In genomic region chr17:76074390-76075363, GRCh38 we compare ENCODE assay signal across 8 cellular contexts. TPM values are rescaled to one million over a fixed set of nuclear protein-coding genes. Genes with fewer than 3 reads are reported as not detected.
DNase-seq lines count a peak whose midpoint lies in the region; ATAC-seq and TF ChIP-seq lines count a peak whose summit lies in the region.

TSS of gene GALR2 (plus strand) at chr17:76074781. CDS start at chr17:76074884, 103 bp downstream.

- no peak for TF ChIP-seq EP300 in transverse colon (IDR thresholded peaks at IDR 0.05; ENCODE audit: low read depth)

- peak; percentile 77 for DNase-seq in cardiac septum (ENCODE audit: low spot score)
- no peak for DNase-seq in right cardiac atrium
- DNase-seq in activated T-cell treated with anti-CD3 and anti-CD28 coated beads, Interleukin-2, amount 50 U/mL, for 72 hours = no peak
- DNase-seq in left kidney (ENCODE audit: low read depth, low spot score) = peak; percentile 56
- DNase-seq in transverse colon = no peak
- DNase-seq in SJCRH30 = no peak
- no peak for DNase-seq in NCI-H1092 treated with DMSO at 0.1 percent for 48 hours (lab: John Stamatoyannopoulos, UW)
- no peak for DNase-seq in KBM-7

- H3K4me3 Mint-ChIP-seq in activated T-cell treated with anti-CD3 and anti-CD28 coated beads, Interleukin-2, amount 50 U/mL, for 72 hours = peak within 1 kb of the TSS; percentile 60 to 78

- H3K4me1 Mint-ChIP-seq in activated T-cell treated with anti-CD3 and anti-CD28 coated beads, Interleukin-2, amount 50 U/mL, for 72 hours (ENCODE audit: low read depth) = peaks cover 60% of the 10 kb centered on the region

- H3K4me1 ChIP-seq in right cardiac atrium (ENCODE audit: control insufficient read depth, insufficient read depth, low read length) (no peaks in the 10 kb centered on the region), transverse colon (peaks cover 32 to 58% (median 45%) of the 10 kb centered on the region in 4 donors), SJCRH30 (peaks cover 6% of the 10 kb centered on the region)

- H3K36me3 ChIP-seq in transverse colon (no peaks in the 10 kb centered on the region), SJCRH30 (peaks cover 7% of the 10 kb centered on the region)

- H3K27ac Mint-ChIP-seq in activated T-cell treated with anti-CD3 and anti-CD28 coated beads, Interleukin-2, amount 50 U/mL, for 72 hours = no peak within 1 kb of the TSS

- TF ChIP-seq CTCF in transverse colon (IDR thresholded peaks at IDR 0.05) = no peak

- in situ Hi-C loops in transverse colon (cut with MboI; ENCODE audit: low pct_ligation_motif_present in 1 of 4, low pct_unique_long_range_greater_than_20kb in 1 of 4, low sequenced_read_pairs in 3 of 4) = no loop called here
- in situ Hi-C loops in KBM-7 (cut with MboI; ENCODE audit: low pct_unique_long_range_greater_than_20kb, low sequenced_read_pairs) = no loop called here

- H3K27ac ChIP-seq in right cardiac atrium (ENCODE audit: low read length) (no peak within 1 kb of the TSS), transverse colon (peak within 1 kb of the TSS in 1 of 4 donors; percentile 58), SJCRH30 (no peak within 1 kb of the TSS)

- no peak for ATAC-seq in right cardiac atrium
- ATAC-seq in activated T-cell treated with anti-CD3 and anti-CD28 coated beads, Interleukin-2, amount 50 U/mL, for 72 hours (replicated peaks in 1 of 2) = no peak

- H3K9me3 Mint-ChIP-seq in activated T-cell treated with anti-CD3 and anti-CD28 coated beads, Interleukin-2, amount 50 U/mL, for 72 hours = no peaks in the 10 kb centered on the region

- intact Hi-C loops in cardiac septum (cut with DNase I) (no loop called here), right cardiac atrium (cut with DNase I) (no loop called here), transverse colon (cut with DNase I; ENCODE audit: low total_unique reads) (loop anchor here (10.0 kb wide), 1 partner anchor 60 kb away; no protein-coding TSS in a partner anchor)

- H3K4me3 ChIP-seq in right cardiac atrium (ENCODE audit: low read length) (no peak within 1 kb of the TSS), transverse colon (peak within 1 kb of the TSS in 3 of 4 donors; percentile 2 to 27 (median 13)), SJCRH30 (no peak within 1 kb of the TSS)

- H3K27me3 ChIP-seq in right cardiac atrium (ENCODE audit: control insufficient read depth, insufficient read depth) (no peaks in the 10 kb centered on the region), transverse colon (peaks cover 63% of the 10 kb centered on the region), SJCRH30 (peaks cover 4% of the 10 kb centered on the region)

- H3K9me3 ChIP-seq in right cardiac atrium (ENCODE audit: control insufficient read depth, low read length) (no peaks in the 10 kb centered on the region), transverse colon (no peaks in the 10 kb centered on the region), SJCRH30 (replicated peaks) (no peaks in the 10 kb centered on the region)

- peaks cover 12 to 17% of the 10 kb centered on the region in 2 donors for H3K36me3 Mint-ChIP-seq in activated T-cell treated with anti-CD3 and anti-CD28 coated beads, Interleukin-2, amount 50 U/mL, for 72 hours (ENCODE audit: insufficient read depth in 2 of 2)

- 2% methylated on average over 92 of the region's 92 CpGs for WGBS in right cardiac atrium
- WGBS in transverse colon (ENCODE audit: low coverage in 1 of 2), 2 donors = 10% methylated on average over 58 of the region's 92 CpGs; no CpG with 5 or more reads in 1 of the 2 donors

- H3K27me3 Mint-ChIP-seq in activated T-cell treated with anti-CD3 and anti-CD28 coated beads, Interleukin-2, amount 50 U/mL, for 72 hours (ENCODE audit: low read depth) = peaks cover 56% of the 10 kb centered on the region

- no peak for TF ChIP-seq POLR2A in transverse colon (IDR thresholded peaks at IDR 0.05)

RNA-seq across cellular contexts. Expression of gene GALR2, which starts in this region (rescaled TPM):
- total RNA-seq in cardiac septum (not detected), right cardiac atrium (not detected), transverse colon (1 to 10 TPM in 3 of 4 donors, not detected in 1; 1.9 to 10.0 (median 3.2) TPM)
- polyA plus RNA-seq in right cardiac atrium = not detected
- total RNA-seq in activated T-cell treated with anti-CD3 and anti-CD28 coated beads, Interleukin-2, amount 50 U/mL, for 72 hours = 10 to 100 TPM in 1 of 2 donors, 1 to 10 TPM in 1; 9.5 to 10.6 TPM
- 0.06 TPM in 1 of 2 replicates, not detected in the other for total RNA-seq in SJCRH30 (2014; rRNA removed; shearing (Covaris generic))

Comparison
In these comparisons a context has a peak if more than half of its experiments do, and no peak if none do; other contexts are left out.
1. Peak in DNase-seq in cardiac septum; RNA of the gene not detected or under 1 TPM.
2. H3K4me3 ChIP-seq: peak in transverse colon (3 of 4); none in right cardiac atrium (single experiment) and SJCRH30 (single experiment).